ENCODE assay signal across 12 cellular contexts in the genomic region with DNA sequence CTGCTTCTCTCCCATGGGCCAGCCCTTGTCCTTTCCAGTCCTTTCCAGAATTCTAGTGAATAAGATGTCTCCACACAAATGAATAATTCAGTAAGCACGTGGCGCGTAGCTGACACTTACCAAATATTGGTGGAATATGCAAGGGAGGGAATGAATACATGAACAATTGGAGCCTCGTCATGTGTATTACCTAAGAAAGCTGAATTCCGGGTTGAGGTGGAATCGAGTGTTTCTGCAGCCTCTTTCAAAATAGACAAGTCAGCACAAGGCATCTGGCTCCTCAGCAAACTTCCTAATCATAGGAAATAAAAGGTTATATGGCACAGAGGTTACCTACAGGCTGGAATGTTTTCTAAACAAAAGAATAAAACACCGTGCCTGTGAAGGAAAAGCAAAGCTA. TPM values are rescaled to one million over a fixed set of nuclear protein-coding genes. Genes with fewer than 3 reads are reported as not detected.
DNase-seq lines count a peak whose midpoint lies in the region; ATAC-seq and TF ChIP-seq lines count a peak whose summit lies in the region.
"Had no signal": no experiment of that assay in that cellular context is flagged by ENCODE, and none has a peak within 500 bp of the region (broad histone marks: within the 10 kb centered on the region; RNA-seq: fewer than 3 reads in every experiment).

No MANE protein-coding gene starts in this region.

- H3K4ac ChIP-seq in mesenchymal stem cell (ENCODE audit: low read depth in 1 of 2, low read length in 2 of 2) = peak overlapping the region; percentile 73 to 95

- peak overlapping the region; percentile 71 to 88 for H3K18ac ChIP-seq in mesenchymal stem cell (ENCODE audit: low read depth in 1 of 2, low read length in 2 of 2)

- H3K36me3 ChIP-seq in left ventricle myocardium inferior (no peaks in the 10 kb centered on the region), heart left ventricle (no peaks in the 10 kb centered on the region), brain microvascular endothelial cell (replicated peaks) (no peaks in the 10 kb centered on the region), mesenchymal stem cell (ENCODE audit: control insufficient read depth in 1 of 2, insufficient read depth in 2 of 2, low read depth in 1 of 2, low read length in 2 of 2) (no peaks in the 10 kb centered on the region), vagina (no peaks in the 10 kb centered on the region), mucosa of descending colon (ENCODE audit: low read depth) (no peaks in the 10 kb centered on the region)

- intact Hi-C loops in left ventricle myocardium inferior (cut with micrococcal nuclease) (no loop called here), heart left ventricle (cut with DNase I) (no loop called here), vagina (cut with DNase I) (no loop called here), mucosa of descending colon (cut with DNase I, micrococcal nuclease) (no loop called here)

- peaks cover 5% of the 10 kb centered on the region for H3K79me1 ChIP-seq in mesenchymal stem cell (replicated peaks; ENCODE audit: low read length, poor library complexity, severe bottlenecking)

- peak overlapping the region in 1 of 2 experiments; percentile 61 for H3K14ac ChIP-seq in mesenchymal stem cell (ENCODE audit: low read length in 2 of 2)

- no peaks in the 10 kb centered on the region for H3K27me3 ChIP-seq in left ventricle myocardium inferior (ENCODE audit: low read depth)
- peaks cover 0 to 3% (median 0%) of the 10 kb centered on the region in 9 donors for H3K27me3 ChIP-seq in heart left ventricle
- H3K27me3 ChIP-seq in brain microvascular endothelial cell (replicated peaks) = no peaks in the 10 kb centered on the region
- no peaks in the 10 kb centered on the region for H3K27me3 ChIP-seq in mesenchymal stem cell (ENCODE audit: control insufficient read depth in 1 of 2, insufficient read depth in 1 of 2, low read length in 2 of 2)
- no peaks in the 10 kb centered on the region for H3K27me3 ChIP-seq in vagina

- H3K4me3 ChIP-seq in left ventricle myocardium inferior = no peak overlapping the region
- no peak overlapping the region for H3K4me3 ChIP-seq in heart left ventricle
- no peak overlapping the region for H3K4me3 ChIP-seq in brain microvascular endothelial cell (ENCODE audit: low read depth, low read length)
- H3K4me3 ChIP-seq in mesenchymal stem cell (ENCODE audit: insufficient read depth in 1 of 2, low read depth in 1 of 2, low read length in 2 of 2) = no peak overlapping the region
- no peak overlapping the region for H3K4me3 ChIP-seq in vagina
- H3K4me3 ChIP-seq in mucosa of descending colon = no peak overlapping the region

- H2BK12ac ChIP-seq in mesenchymal stem cell (ENCODE audit: low read length in 2 of 2) = peak overlapping the region; percentile 69 to 96

- H3K4me2 ChIP-seq in mesenchymal stem cell (ENCODE audit: low read length, poor library complexity, severe bottlenecking) = no peak overlapping the region

- no peak for TF ChIP-seq CTCF in left ventricle myocardium inferior (IDR thresholded peaks at IDR 0.05; ENCODE audit: borderline replicate concordance)
- TF ChIP-seq CTCF in heart left ventricle (IDR thresholded peaks at IDR 0.05) = no peak
- no peak for TF ChIP-seq CTCF in brain microvascular endothelial cell (IDR thresholded peaks at IDR 0.05; ENCODE audit: low read depth, low read length, missing control alignments)
- no peak for TF ChIP-seq CTCF in vagina (IDR thresholded peaks at IDR 0.05)
- TF ChIP-seq CTCF in mucosa of descending colon (IDR thresholded peaks at IDR 0.05) = no peak

- peak overlapping the region; percentile 59 for H3K9ac ChIP-seq in mesenchymal stem cell (ENCODE audit: low read length)

- H2BK15ac ChIP-seq in mesenchymal stem cell (ENCODE audit: low read depth, poor library complexity, severe bottlenecking) = peak overlapping the region; percentile 66

- WGBS in heart left ventricle, 4 donors = 71 to 73% (median 72%) methylated on average over 7 of the region's 7 CpGs
- WGBS in mesenchymal stem cell = 61% methylated on average over 7 of the region's 7 CpGs

- DNase-seq in left ventricle myocardium inferior (no peak), heart left ventricle (no peak), brain microvascular endothelial cell (no peak), mesenchymal stem cell (no peak), vagina (ENCODE audit: extremely low spot score in 2 of 2) (no peak), mucosa of descending colon (no peak), NCI-H1436 treated with DMSO at 0.1 percent for 48 hours (lab: John Stamatoyannopoulos, UW) (no peak)
- DNase-seq: DMS153, head of caudate nucleus, NCI-H1694 treated with DMSO at 0.1 percent for 48 hours, SHP77 had no signal

- TF ChIP-seq POLR2A in heart left ventricle (IDR thresholded peaks at IDR 0.05) (no peak), vagina (IDR thresholded peaks at IDR 0.05) (no peak)

- peaks cover 24% of the 10 kb centered on the region for H3K4me1 ChIP-seq in left ventricle myocardium inferior
- H3K4me1 ChIP-seq in heart left ventricle = peaks cover 0 to 26% (median 5%) of the 10 kb centered on the region in 12 donors
- H3K4me1 ChIP-seq in mesenchymal stem cell (ENCODE audit: control insufficient read depth, insufficient read depth, low read depth, low read length) = peaks cover 23% of the 10 kb centered on the region
- peaks cover 41% of the 10 kb centered on the region for H3K4me1 ChIP-seq in vagina
- H3K4me1 ChIP-seq in mucosa of descending colon (ENCODE audit: low read depth) = peaks cover 29% of the 10 kb centered on the region

- H3K23ac ChIP-seq in mesenchymal stem cell (ENCODE audit: low read length in 2 of 2) = no peak overlapping the region

- peak overlapping the region; percentile 98 for H4K91ac ChIP-seq in mesenchymal stem cell (ENCODE audit: low read length)

- H2AK5ac ChIP-seq in mesenchymal stem cell (ENCODE audit: low read length, severe bottlenecking) = peak overlapping the region; percentile 100

- in situ Hi-C loops in brain microvascular endothelial cell (cut with HindIII; ENCODE audit: low pct_ligation_motif_present, low sequenced_read_pairs) = no loop called here

- H3K27ac ChIP-seq in left ventricle myocardium inferior (replicated peaks) (peak overlapping the region; percentile 36), heart left ventricle (peak overlapping the region in 1 of 12 donors; percentile 71), brain microvascular endothelial cell (peak overlapping the region; percentile 99), mesenchymal stem cell (ENCODE audit: low read length, poor library complexity, severe bottlenecking) (peak overlapping the region; percentile 98), vagina (peak overlapping the region; percentile 24)

- peak overlapping the region; percentile 67 for H4K8ac ChIP-seq in mesenchymal stem cell (ENCODE audit: low read length)

- peak overlapping the region; percentile 98 for H2BK120ac ChIP-seq in mesenchymal stem cell (ENCODE audit: low read depth, low read length)

- ATAC-seq in heart left ventricle (no peak), GM18519 (IDR thresholded peaks at IDR 0.05; ENCODE audit: low FRiP score, unreplicated experiment) (no peak), mucosa of descending colon (no peak)

- no peak overlapping the region for H2AFZ ChIP-seq in mesenchymal stem cell (ENCODE audit: low read depth, low read length)

- peak overlapping the region; percentile 76 for H2BK5ac ChIP-seq in mesenchymal stem cell (ENCODE audit: low read depth, low read length, poor library complexity, severe bottlenecking)

- peaks cover 6% of the 10 kb centered on the region for H3K9me3 ChIP-seq in left ventricle myocardium inferior (replicated peaks)
- H3K9me3 ChIP-seq in heart left ventricle = peaks cover 0 to 2% (median 0%) of the 10 kb centered on the region in 12 donors
- H3K9me3 ChIP-seq in mesenchymal stem cell (ENCODE audit: control insufficient read depth, low read length) = no peaks in the 10 kb centered on the region
- no peaks in the 10 kb centered on the region for H3K9me3 ChIP-seq in vagina
- no peaks in the 10 kb centered on the region for H3K9me3 ChIP-seq in mucosa of descending colon

RNA-seq across cellular contexts. Expression of a gene that starts 47.0 kb away (rescaled TPM):
- total RNA-seq in left ventricle myocardium inferior (4.3 TPM), heart left ventricle (10 to 100 TPM in 1 of 9 donors, 1 to 10 TPM in 8; 1.8 to 11.0 (median 4.8) TPM), vagina (87.2 TPM), mucosa of descending colon (10 to 100 TPM; 29.0 to 75.8 (median 29.7) TPM)
- 1 to 10 TPM in 1 of 2 donors, under 1 TPM in 1; 0.88 to 1.5 TPM for polyA plus RNA-seq in heart left ventricle
- 234 TPM for polyA plus RNA-seq in mesenchymal stem cell (2013, experiment 1 of 2)
- 238 TPM for polyA plus RNA-seq in mesenchymal stem cell (2013, experiment 2 of 2)
